26 cellular contexts compared by ENCODE assay signal in genomic region chr13:111640476-111640875, GRCh38.
"Had no signal": no experiment of that assay in that cellular context is flagged by ENCODE, and none has a peak within 500 bp of the region (broad histone marks: within the 10 kb centered on the region; RNA-seq: fewer than 3 reads in every experiment).

No MANE protein-coding gene starts in this region.

- H3K36me3 ChIP-seq: ovary, right lobe of liver, sigmoid colon, stomach, thoracic aorta, thyroid gland, tibial nerve, upper lobe of right lung, uterus had no signal

- H3K9me3 Mint-ChIP-seq: naive thymus-derived CD8-positive, alpha-beta T cell; natural killer cell treated with Interleukin-12 subunit alpha and Interleukin-12 subunit beta and Interleukin-15 and Interleukin-18, amount 100 ng/mL, for 72 hours; nephron progenitor cell; neural crest cell; stimulated activated effector memory CD8-positive, alpha-beta T cell treated with anti-CD3 and anti-CD28 coated beads, Interleukin-12 subunit alpha, Interleukin-12 subunit beta, amount 100 ng/mL, for 72 hours; stimulated activated naive CD8-positive, alpha-beta T cell treated with anti-CD3 and anti-CD28 coated beads, Interleukin-15, Interleukin-2, amounts not matched to agents 100 ng/mL and 50 ng/mL, for 24 hours; type B pancreatic cell had no signal

- H3K4me3 ChIP-seq: ovary, psoas muscle, right lobe of liver, sigmoid colon, stomach, thoracic aorta, thyroid gland, tibial nerve, upper lobe of right lung, uterus had no signal

- H2AFZ ChIP-seq: parathyroid adenoma had no signal

- H3K9me3 ChIP-seq: ovary, psoas muscle, right lobe of liver, sigmoid colon, stomach, thoracic aorta, thyroid gland, tibial nerve, upper lobe of right lung, uterus had no signal

- H3K79me2 ChIP-seq: parathyroid adenoma had no signal

- H3K4me1 ChIP-seq: parathyroid adenoma, psoas muscle, right lobe of liver, sigmoid colon, stomach, thyroid gland, tibial nerve, upper lobe of right lung, uterus had no signal

- H3K4me3 Mint-ChIP-seq: naive thymus-derived CD8-positive, alpha-beta T cell; natural killer cell treated with Interleukin-12 subunit alpha and Interleukin-12 subunit beta and Interleukin-15 and Interleukin-18, amount 100 ng/mL, for 72 hours; nephron progenitor cell; neural crest cell; stimulated activated effector memory CD8-positive, alpha-beta T cell treated with anti-CD3 and anti-CD28 coated beads, Interleukin-12 subunit alpha, Interleukin-12 subunit beta, amount 100 ng/mL, for 72 hours; stimulated activated naive B cell treated with anti-CD40 and anti-IgM and Interleukin-4, amounts not matched to agents 10 μg/mL and 1 μg/mL and 100 μg/mL, for 72 hours; stimulated activated naive CD8-positive, alpha-beta T cell treated with anti-CD3 and anti-CD28 coated beads, Interleukin-15, Interleukin-2, amounts not matched to agents 100 ng/mL and 50 ng/mL, for 24 hours; type B pancreatic cell had no signal

- H3K27me3 ChIP-seq: ovary, right lobe of liver, stomach, thyroid gland, tibial nerve, upper lobe of right lung, uterus had no signal

- H3K27me3 Mint-ChIP-seq: stimulated activated naive CD8-positive, alpha-beta T cell treated with anti-CD3 and anti-CD28 coated beads, Interleukin-15, Interleukin-2, amounts not matched to agents 100 ng/mL and 50 ng/mL, for 24 hours had no signal

- H3K9ac ChIP-seq: parathyroid adenoma had no signal

- H3K27ac ChIP-seq: ovary, parathyroid adenoma, psoas muscle, right lobe of liver, sigmoid colon, stomach, thoracic aorta, thyroid gland, tibial nerve, upper lobe of right lung, uterus had no signal

- DNase-seq: naive thymus-derived CD8-positive, alpha-beta T cell; nephron progenitor cell; ovary; sigmoid colon; small intestine; stimulated activated CD4-positive, alpha-beta T cell treated with anti-CD3 and anti-CD28 coated beads, Interleukin-15, amount 100 ng/mL, for 24 hours; stimulated activated CD4-positive, alpha-beta T cell treated with anti-CD3 and anti-CD28 coated beads, Interleukin-2, amount 100 ng/mL, for 24 hours; stimulated activated CD4-positive, alpha-beta T cell treated with anti-CD3 and anti-CD28 coated beads, Interleukin-2, amount 100 ng/mL, for 48 hours; stimulated activated CD4-positive, alpha-beta T cell treated with anti-CD3 and anti-CD28 coated beads, Interleukin-4, amount 100 ng/mL, for 24 hours; stimulated activated naive B cell treated with anti-CD40 and anti-IgM and Interleukin-4, amounts not matched to agents 10 μg/mL and 1 μg/mL and 100 μg/mL, for 72 hours; stimulated activated naive CD4-positive, alpha-beta T cell treated with Interleukin-2 at 50 U/mL for 16 hours; stomach; thyroid gland; upper lobe of right lung; uterus had no signal

- H3K27ac Mint-ChIP-seq: naive thymus-derived CD8-positive, alpha-beta T cell; natural killer cell treated with Interleukin-12 subunit alpha and Interleukin-12 subunit beta and Interleukin-15 and Interleukin-18, amount 100 ng/mL, for 72 hours; nephron progenitor cell; progenitor cell of endocrine pancreas; stimulated activated effector memory CD8-positive, alpha-beta T cell treated with anti-CD3 and anti-CD28 coated beads, Interleukin-12 subunit alpha, Interleukin-12 subunit beta, amount 100 ng/mL, for 72 hours; stimulated activated naive B cell treated with anti-CD40 and anti-IgM and Interleukin-4, amounts not matched to agents 10 μg/mL and 1 μg/mL and 100 μg/mL, for 72 hours; stimulated activated naive CD8-positive, alpha-beta T cell treated with anti-CD3 and anti-CD28 coated beads, Interleukin-15, Interleukin-2, amounts not matched to agents 100 ng/mL and 50 ng/mL, for 24 hours; type B pancreatic cell had no signal

- ATAC-seq: naive thymus-derived CD8-positive, alpha-beta T cell; natural killer cell treated with Interleukin-12 subunit alpha and Interleukin-12 subunit beta and Interleukin-15 and Interleukin-18, amount 100 ng/mL, for 72 hours; right lobe of liver; stimulated activated effector memory CD8-positive, alpha-beta T cell treated with anti-CD3 and anti-CD28 coated beads, Interleukin-12 subunit alpha, Interleukin-12 subunit beta, amount 100 ng/mL, for 72 hours; stimulated activated naive B cell treated with anti-CD40 and anti-IgM and Interleukin-4, amounts not matched to agents 10 μg/mL and 1 μg/mL and 100 μg/mL, for 72 hours; upper lobe of right lung had no signal

- H3K36me3 Mint-ChIP-seq: naive thymus-derived CD8-positive, alpha-beta T cell; natural killer cell treated with Interleukin-12 subunit alpha and Interleukin-12 subunit beta and Interleukin-15 and Interleukin-18, amount 100 ng/mL, for 72 hours; stimulated activated effector memory CD8-positive, alpha-beta T cell treated with anti-CD3 and anti-CD28 coated beads, Interleukin-12 subunit alpha, Interleukin-12 subunit beta, amount 100 ng/mL, for 72 hours; stimulated activated naive B cell treated with anti-CD40 and anti-IgM and Interleukin-4, amounts not matched to agents 10 μg/mL and 1 μg/mL and 100 μg/mL, for 72 hours; type B pancreatic cell had no signal

- H3K4me1 Mint-ChIP-seq: naive thymus-derived CD8-positive, alpha-beta T cell; stimulated activated effector memory CD8-positive, alpha-beta T cell treated with anti-CD3 and anti-CD28 coated beads, Interleukin-12 subunit alpha, Interleukin-12 subunit beta, amount 100 ng/mL, for 72 hours; stimulated activated naive B cell treated with anti-CD40 and anti-IgM and Interleukin-4, amounts not matched to agents 10 μg/mL and 1 μg/mL and 100 μg/mL, for 72 hours had no signal
